ENCODE assay signal across 8 cellular contexts in genomic region chr17:77096570-77097214, GRCh38. TPM values are rescaled to one million over a fixed set of nuclear protein-coding genes. Genes with fewer than 3 reads are reported as not detected.
DNase-seq lines count a peak whose midpoint lies in the region; ATAC-seq, FAIRE-seq and TF ChIP-seq lines count a peak whose summit lies in the region.

No MANE protein-coding gene starts in this region.

- H3K4me1 ChIP-seq in IMR-90 (ENCODE audit: control insufficient read depth, insufficient read depth, low read length) (peaks cover 8% of the 10 kb centered on the region; the same call in 1 of the 2 replicates), right atrium auricular region (peaks cover 0 to 40% of the 10 kb centered on the region in 2 donors), smooth muscle cell (ENCODE audit: low read depth) (no peaks in the 10 kb centered on the region)

- H2AFZ ChIP-seq in IMR-90 (replicated peaks; ENCODE audit: low read length, poor library complexity) (no peak overlapping the region), smooth muscle cell (ENCODE audit: low read depth) (no peak overlapping the region)

- H3K9me3 ChIP-seq in IMR-90 (ENCODE audit: control insufficient read depth, insufficient read depth, low read length) (no peaks in the 10 kb centered on the region), right atrium auricular region (no peaks in the 10 kb centered on the region), smooth muscle cell (replicated peaks; ENCODE audit: low read depth) (no peaks in the 10 kb centered on the region)

- H4K5ac ChIP-seq in IMR-90 (ENCODE audit: low read depth, low read length), result no peak overlapping the region

- no peak overlapping the region for H3K18ac ChIP-seq in IMR-90 (ENCODE audit: low read depth, low read length)

- intact Hi-C loops in IMR-90 (cut with micrococcal nuclease), result loop anchor here (2.0 to 5.0 kb wide), 3 partner anchors 28 to 111 kb away; partner anchors contain the start of gene SEC14L1

- CTCF ChIA-PET in IMR-90 (lab: Yijun Ruan, JAX), result interaction anchor here (0.6 to 1.5 kb wide), 3 partner anchors 23 to 324 kb away, joined by 3 to 5 read pairs (median 5); no protein-coding TSS in a partner anchor

- dilution Hi-C loops in IMR-90 (cut with HindIII; ENCODE audit: low sequenced_read_pairs, unreplicated experiment), result no loop called here

- H2AK9ac ChIP-seq in IMR-90 (replicated peaks; ENCODE audit: low read depth, low read length, poor library complexity), result peak overlapping the region; percentile 65

- peak; percentile 50 for TF ChIP-seq CTCF in D721Med (IDR thresholded peaks at IDR 0.05; ENCODE audit: insufficient read depth, missing control alignments)
- peak; percentile 79 for TF ChIP-seq CTCF in IMR-90 (conservative IDR thresholded peaks at IDR 0.05; ENCODE audit: low read depth, low read length)
- TF ChIP-seq CTCF in right atrium auricular region (IDR thresholded peaks at IDR 0.05), result peak; percentile 59 to 87
- TF ChIP-seq CTCF in smooth muscle cell (IDR thresholded peaks at IDR 0.05; ENCODE audit: borderline replicate concordance, insufficient read depth, poor library complexity, severe bottlenecking), result peak; percentile 45

- no peak overlapping the region; the same call in 1 of the 2 replicates for H3K14ac ChIP-seq in IMR-90 (replicated peaks; ENCODE audit: low read depth, low read length)

- H3K4me2 ChIP-seq in IMR-90 (ENCODE audit: low read depth, low read length) (peak overlapping the region; percentile 17; the same call in 1 of the 2 replicates), smooth muscle cell (no peak overlapping the region)

- no peak overlapping the region for H3K56ac ChIP-seq in IMR-90 (ENCODE audit: extremely low read depth, insufficient read depth, low read length)

- peak; percentile 83 for ATAC-seq in IMR-90 (ENCODE audit: low read depth)
- no peak for ATAC-seq in HG03520 (IDR thresholded peaks at IDR 0.05; ENCODE audit: unreplicated experiment)

- peak; percentile 79 for TF ChIP-seq RAD21 in IMR-90 (IDR thresholded peaks at IDR 0.05; ENCODE audit: low read length)

- H4K91ac ChIP-seq in IMR-90 (ENCODE audit: insufficient read depth, low read depth, low read length), result peak overlapping the region; percentile 2; the same call in 1 of the 2 replicates

- peak overlapping the region; percentile 28; the same call in 1 of the 2 replicates for H2BK120ac ChIP-seq in IMR-90 (ENCODE audit: low read depth, low read length)

- H3K27me3 ChIP-seq in IMR-90 (ENCODE audit: control insufficient read depth, insufficient read depth, low read length) (no peaks in the 10 kb centered on the region), right atrium auricular region (no peaks in the 10 kb centered on the region), smooth muscle cell (ENCODE audit: low read depth) (no peaks in the 10 kb centered on the region)

- H3K9me1 ChIP-seq in IMR-90 (ENCODE audit: insufficient read depth, low read length), result peaks cover 7% of the 10 kb centered on the region

- H3K4ac ChIP-seq in IMR-90 (ENCODE audit: low read depth, low read length), result peak overlapping the region; percentile 57

- POLR2A ChIA-PET in IMR-90 (lab: Charles Lee; ENCODE audit: unreplicated experiment), result no interaction called here

- DNase-seq in D721Med (ENCODE audit: insufficient read length, low spot score) (no peak), IMR-90 (peak; percentile 73), amniotic epithelial cell (ENCODE audit: low read depth) (peak; percentile 84), right atrium auricular region (ENCODE audit: low spot score) (peak; percentile 70), smooth muscle cell (lab: John Stamatoyannopoulos, UW; ENCODE audit: unreplicated experiment) (no peak), H4 (ENCODE audit: low spot score) (no peak)
- no peak for DNase-seq in NK-92 treated with Interleukin-12 subunit alpha and Interleukin-12 subunit beta, amount 100 ng/mL, for 24 hours (lab: John Stamatoyannopoulos, UW)

- H3K23ac ChIP-seq in IMR-90 (ENCODE audit: low read depth, low read length), result no peak overlapping the region

- FAIRE-seq in D721Med (lab: Jason Lieb, UNC), result no peak

- H3K9ac ChIP-seq in IMR-90 (ENCODE audit: low read depth, low read length) (no peak overlapping the region; the same call in 1 of the 2 replicates), smooth muscle cell (ENCODE audit: low read depth) (no peak overlapping the region)

- H4K20me1 ChIP-seq in IMR-90 (ENCODE audit: insufficient read depth, low read length) (no peaks in the 10 kb centered on the region; the same call in 1 of the 2 replicates), smooth muscle cell (ENCODE audit: low read depth) (no peaks in the 10 kb centered on the region)

- H3K4me3 ChIP-seq in IMR-90 (ENCODE audit: insufficient read depth, low read depth, low read length) (no peak overlapping the region), right atrium auricular region (no peak overlapping the region), smooth muscle cell (no peak overlapping the region)

- H3K79me1 ChIP-seq in IMR-90 (ENCODE audit: low read depth in 1 of 2, low read length in 2 of 2), result peaks cover 11 to 36% of the 10 kb centered on the region in 2 experiments; a peak in 3 of 4 replicates

- H2BK20ac ChIP-seq in IMR-90 (ENCODE audit: low read depth, low read length), result no peak overlapping the region; the same call in 1 of the 2 replicates

- in situ Hi-C loops in IMR-90 (cut with MboI; ENCODE audit: low sequenced_read_pairs), result no loop called here

- TF ChIP-seq POLR2A in IMR-90 (IDR thresholded peaks at IDR 0.05; ENCODE audit: low read depth, low read length), result no peak

- no peak overlapping the region for H2BK5ac ChIP-seq in IMR-90 (ENCODE audit: low read depth, low read length, poor library complexity, severe bottlenecking)

- no peak overlapping the region; the same call in 2 of the 3 replicates for H2BK15ac ChIP-seq in IMR-90 (ENCODE audit: low read depth, low read length)

- peak overlapping the region; percentile 28; the same call in 1 of the 2 replicates for H3K27ac ChIP-seq in IMR-90 (ENCODE audit: insufficient read depth, low read length)
- H3K27ac ChIP-seq in right atrium auricular region, result peak overlapping the region; percentile 71 to 77
- no peak overlapping the region for H3K27ac ChIP-seq in smooth muscle cell (ENCODE audit: low read depth)

- no peaks in the 10 kb centered on the region for H3F3A ChIP-seq in smooth muscle cell (ENCODE audit: low read depth)

- peak overlapping the region; percentile 42; the same call in 1 of the 2 replicates for H2AK5ac ChIP-seq in IMR-90 (ENCODE audit: low read depth, low read length)

- H3K36me3 ChIP-seq in IMR-90 (ENCODE audit: control insufficient read depth, insufficient read depth, low read length) (peaks cover 24% of the 10 kb centered on the region), right atrium auricular region (peaks cover 35% of the 10 kb centered on the region), smooth muscle cell (ENCODE audit: low read depth) (no peaks in the 10 kb centered on the region)

- H4K8ac ChIP-seq in IMR-90 (ENCODE audit: low read depth in 2 of 2, low read length in 2 of 2), result peak overlapping the region in 1 of 2 experiments; percentile 18; a peak in 1 of 4 replicates

- 60% methylated on average over 1 of the region's 12 CpGs; no CpG with 5 or more reads in 1 of the 2 experiments for WGBS in IMR-90 (ENCODE audit: extremely low coverage in 2 of 2, insufficient read length in 1 of 2), 2 experiments
- 73% methylated on average over 12 of the region's 12 CpGs for WGBS in smooth muscle cell (ENCODE audit: low lambda C conversion rate)

- no peaks in the 10 kb centered on the region for H3K79me2 ChIP-seq in smooth muscle cell (ENCODE audit: low read depth)

- BruUV-seq in IMR-90 (replicated peaks; lab: Mats Ljungman, UMichigan), result no TSS peak

TF ChIP-seq in IMR-90, 13 proteins besides CTCF, POLR2A, EP300 and RAD21:
- peak; percentile 75 for TF ChIP-seq SMC3 (IDR thresholded peaks at IDR 0.05; ENCODE audit: low read depth, low read length)
- TF ChIP-seq, protein P1, sequence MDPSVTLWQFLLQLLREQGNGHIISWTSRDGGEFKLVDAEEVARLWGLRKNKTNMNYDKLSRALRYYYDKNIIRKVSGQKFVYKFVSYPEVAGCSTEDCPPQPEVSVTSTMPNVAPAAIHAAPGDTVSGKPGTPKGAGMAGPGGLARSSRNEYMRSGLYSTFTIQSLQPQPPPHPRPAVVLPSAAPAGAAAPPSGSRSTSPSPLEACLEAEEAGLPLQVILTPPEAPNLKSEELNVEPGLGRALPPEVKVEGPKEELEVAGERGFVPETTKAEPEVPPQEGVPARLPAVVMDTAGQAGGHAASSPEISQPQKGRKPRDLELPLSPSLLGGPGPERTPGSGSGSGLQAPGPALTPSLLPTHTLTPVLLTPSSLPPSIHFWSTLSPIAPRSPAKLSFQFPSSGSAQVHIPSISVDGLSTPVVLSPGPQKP (IDR thresholded peaks at IDR 0.05; ENCODE audit: borderline replicate concordance, low read depth, low read length), result no peak
TF ChIP-seq in IMR-90: peak in this region for 1.

RNA-seq across cellular contexts. Expression of gene SEC14L1, which starts 44.1 kb away (rescaled TPM):
- 24.9 and 27.8 TPM in 2 replicates for total RNA-seq in IMR-90 (2012; rRNA removed)
- polyA plus RNA-seq in IMR-90 (2012; rRNA removed), result 32.5 and 35.8 TPM in 2 replicates
- 19.2 and 30.0 TPM in 2 replicates for polyA plus RNA-seq in IMR-90 (2012; cell fraction: cytosol; rRNA removed)
- 40.3 and 52.3 TPM in 2 replicates for polyA plus RNA-seq in IMR-90 (2012; cell fraction: nucleus; rRNA removed; ENCODE audit: low replicate concordance)
- total RNA-seq in right atrium auricular region, result 10 to 100 TPM; 48.2 to 54.0 TPM
- total RNA-seq in smooth muscle cell, result 24.3 and 25.1 TPM in 2 replicates
- polyA plus RNA-seq in smooth muscle cell, result 25.8 and 29.5 TPM in 2 replicates
- 33.7 and 41.8 TPM in 2 replicates for total RNA-seq in H4 (2014; rRNA removed; shearing (Covaris generic))

Comparison
In these comparisons a context has a peak if more than half of its experiments do, and no peak if none do; other contexts are left out.
1. DNase-seq: peak in IMR-90 (single experiment), amniotic epithelial cell (single experiment) and right atrium auricular region (single experiment); none in D721Med (single experiment), smooth muscle cell (single experiment), NK-92 treated with Interleukin-12 subunit alpha and Interleukin-12 subunit beta, amount 100 ng/mL, for 24 hours (single experiment) and H4 (single experiment).
2. Peak in every context shown above with its lines, with median percentiles within 50 percentile points of each other: CTCF ChIP-seq.